1 cellular context compared by ENCODE assay signal in the genomic region with DNA sequence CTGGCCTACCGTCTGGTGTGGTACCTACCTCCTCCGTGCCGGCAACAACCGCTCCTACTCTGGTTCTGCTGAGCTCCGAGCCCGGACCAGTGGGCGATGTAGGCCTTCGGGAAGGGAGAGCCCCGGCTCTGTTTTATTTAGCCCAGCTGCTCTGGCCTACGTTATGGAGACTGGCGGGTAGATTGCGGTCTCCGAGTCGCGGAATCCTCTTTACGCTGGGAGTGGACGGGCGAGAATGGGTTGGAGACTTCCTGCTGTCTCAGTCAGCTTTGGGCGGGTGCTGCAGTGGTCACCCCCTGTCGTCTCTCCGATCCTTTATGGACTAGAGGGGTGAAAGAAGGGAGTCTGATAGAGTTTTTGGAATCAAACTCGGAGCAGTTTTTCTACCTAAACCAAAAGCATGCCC.
TF ChIP-seq lines count a peak whose summit lies in the region.

No MANE protein-coding gene starts in this region.

TF ChIP-seq in GM12878, 131 proteins besides CTCF, POLR2A, EP300 and RAD21 (continued from another document):
- TF ChIP-seq, protein P1, sequence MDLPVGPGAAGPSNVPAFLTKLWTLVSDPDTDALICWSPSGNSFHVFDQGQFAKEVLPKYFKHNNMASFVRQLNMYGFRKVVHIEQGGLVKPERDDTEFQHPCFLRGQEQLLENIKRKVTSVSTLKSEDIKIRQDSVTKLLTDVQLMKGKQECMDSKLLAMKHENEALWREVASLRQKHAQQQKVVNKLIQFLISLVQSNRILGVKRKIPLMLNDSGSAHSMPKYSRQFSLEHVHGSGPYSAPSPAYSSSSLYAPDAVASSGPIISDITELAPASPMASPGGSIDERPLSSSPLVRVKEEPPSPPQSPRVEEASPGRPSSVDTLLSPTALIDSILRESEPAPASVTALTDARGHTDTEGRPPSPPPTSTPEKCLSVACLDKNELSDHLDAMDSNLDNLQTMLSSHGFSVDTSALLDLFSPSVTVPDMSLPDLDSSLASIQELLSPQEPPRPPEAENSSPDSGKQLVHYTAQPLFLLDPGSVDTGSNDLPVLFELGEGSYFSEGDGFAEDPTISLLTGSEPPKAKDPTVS (IDR thresholded peaks at IDR 0.05; ENCODE audit: low read depth, low read length) = no peak
- peak; percentile 11; the same call in 1 of the 2 replicates for TF ChIP-seq LARP7 (IDR thresholded peaks at IDR 0.05)
- TF ChIP-seq, protein P2, sequence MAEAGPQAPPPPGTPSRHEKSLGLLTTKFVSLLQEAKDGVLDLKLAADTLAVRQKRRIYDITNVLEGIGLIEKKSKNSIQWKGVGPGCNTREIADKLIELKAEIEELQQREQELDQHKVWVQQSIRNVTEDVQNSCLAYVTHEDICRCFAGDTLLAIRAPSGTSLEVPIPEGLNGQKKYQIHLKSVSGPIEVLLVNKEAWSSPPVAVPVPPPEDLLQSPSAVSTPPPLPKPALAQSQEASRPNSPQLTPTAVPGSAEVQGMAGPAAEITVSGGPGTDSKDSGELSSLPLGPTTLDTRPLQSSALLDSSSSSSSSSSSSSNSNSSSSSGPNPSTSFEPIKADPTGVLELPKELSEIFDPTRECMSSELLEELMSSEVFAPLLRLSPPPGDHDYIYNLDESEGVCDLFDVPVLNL (IDR thresholded peaks at IDR 0.05; ENCODE audit: low read depth, low read length) = no peak
- no peak for TF ChIP-seq ATF7 (IDR thresholded peaks at IDR 0.05; ENCODE audit: low read depth)
- TF ChIP-seq WRNIP1 (IDR thresholded peaks at IDR 0.05; ENCODE audit: borderline replicate concordance, low read depth, low read length) = 0 out of 2 replicates have a peak, but pooled peaks have one; percentile 60
- TF ChIP-seq HDGF (IDR thresholded peaks at IDR 0.05) = no peak
- no peak for TF ChIP-seq RAD51 (IDR thresholded peaks at IDR 0.05)
- TF ChIP-seq ZBTB40 (IDR thresholded peaks at IDR 0.05; ENCODE audit: borderline replicate concordance) = no peak
- TF ChIP-seq RB1 (IDR thresholded peaks at IDR 0.05; ENCODE audit: borderline replicate concordance) = 0 out of 2 replicates have a peak, but pooled peaks have one; percentile 39
- no peak for TF ChIP-seq MYC (IDR thresholded peaks at IDR 0.05; ENCODE audit: insufficient read depth, insufficient read length, insufficient replicate concordance, low read length, severe bottlenecking)
- no peak for TF ChIP-seq ZNF24 (IDR thresholded peaks at IDR 0.05)
- TF ChIP-seq CREM (IDR thresholded peaks at IDR 0.05; ENCODE audit: low read depth) = 0 out of 2 replicates have a peak, but pooled peaks have one; percentile 1
- TF ChIP-seq, protein P3, sequence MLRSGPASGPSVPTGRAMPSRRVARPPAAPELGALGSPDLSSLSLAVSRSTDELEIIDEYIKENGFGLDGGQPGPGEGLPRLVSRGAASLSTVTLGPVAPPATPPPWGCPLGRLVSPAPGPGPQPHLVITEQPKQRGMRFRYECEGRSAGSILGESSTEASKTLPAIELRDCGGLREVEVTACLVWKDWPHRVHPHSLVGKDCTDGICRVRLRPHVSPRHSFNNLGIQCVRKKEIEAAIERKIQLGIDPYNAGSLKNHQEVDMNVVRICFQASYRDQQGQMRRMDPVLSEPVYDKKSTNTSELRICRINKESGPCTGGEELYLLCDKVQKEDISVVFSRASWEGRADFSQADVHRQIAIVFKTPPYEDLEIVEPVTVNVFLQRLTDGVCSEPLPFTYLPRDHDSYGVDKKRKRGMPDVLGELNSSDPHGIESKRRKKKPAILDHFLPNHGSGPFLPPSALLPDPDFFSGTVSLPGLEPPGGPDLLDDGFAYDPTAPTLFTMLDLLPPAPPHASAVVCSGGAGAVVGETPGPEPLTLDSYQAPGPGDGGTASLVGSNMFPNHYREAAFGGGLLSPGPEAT (IDR thresholded peaks at IDR 0.05; ENCODE audit: low read depth) = 0 out of 2 replicates have a peak, but pooled peaks have one; percentile 51
- TF ChIP-seq, protein P4, sequence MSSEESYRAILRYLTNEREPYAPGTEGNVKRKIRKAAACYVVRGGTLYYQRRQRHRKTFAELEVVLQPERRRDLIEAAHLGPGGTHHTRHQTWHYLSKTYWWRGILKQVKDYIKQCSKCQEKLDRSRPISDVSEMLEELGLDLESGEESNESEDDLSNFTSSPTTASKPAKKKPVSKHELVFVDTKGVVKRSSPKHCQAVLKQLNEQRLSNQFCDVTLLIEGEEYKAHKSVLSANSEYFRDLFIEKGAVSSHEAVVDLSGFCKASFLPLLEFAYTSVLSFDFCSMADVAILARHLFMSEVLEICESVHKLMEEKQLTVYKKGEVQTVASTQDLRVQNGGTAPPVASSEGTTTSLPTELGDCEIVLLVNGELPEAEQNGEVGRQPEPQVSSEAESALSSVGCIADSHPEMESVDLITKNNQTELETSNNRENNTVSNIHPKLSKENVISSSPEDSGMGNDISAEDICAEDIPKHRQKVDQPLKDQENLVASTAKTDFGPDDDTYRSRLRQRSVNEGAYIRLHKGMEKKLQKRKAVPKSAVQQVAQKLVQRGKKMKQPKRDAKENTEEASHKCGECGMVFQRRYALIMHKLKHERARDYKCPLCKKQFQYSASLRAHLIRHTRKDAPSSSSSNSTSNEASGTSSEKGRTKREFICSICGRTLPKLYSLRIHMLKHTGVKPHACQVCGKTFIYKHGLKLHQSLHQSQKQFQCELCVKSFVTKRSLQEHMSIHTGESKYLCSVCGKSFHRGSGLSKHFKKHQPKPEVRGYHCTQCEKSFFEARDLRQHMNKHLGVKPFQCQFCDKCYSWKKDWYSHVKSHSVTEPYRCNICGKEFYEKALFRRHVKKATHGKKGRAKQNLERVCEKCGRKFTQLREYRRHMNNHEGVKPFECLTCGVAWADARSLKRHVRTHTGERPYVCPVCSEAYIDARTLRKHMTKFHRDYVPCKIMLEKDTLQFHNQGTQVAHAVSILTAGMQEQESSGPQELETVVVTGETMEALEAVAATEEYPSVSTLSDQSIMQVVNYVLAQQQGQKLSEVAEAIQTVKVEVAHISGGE (CRISPR knock-in tag; IDR thresholded peaks at IDR 0.05) = peak; percentile 65
- peak; percentile 5; the same call in 1 of the 2 replicates for TF ChIP-seq POLR2AphosphoS5 (IDR thresholded peaks at IDR 0.05; ENCODE audit: low read length)
- TF ChIP-seq ELK1 (IDR thresholded peaks at IDR 0.05; ENCODE audit: low read depth, low read length) = no peak
- no peak for TF ChIP-seq IKZF2 (IDR thresholded peaks at IDR 0.05)
- no peak for TF ChIP-seq PAX5 (IDR thresholded peaks at IDR 0.05; ENCODE audit: borderline replicate concordance, low read depth, low read length)
- TF ChIP-seq, protein P5, sequence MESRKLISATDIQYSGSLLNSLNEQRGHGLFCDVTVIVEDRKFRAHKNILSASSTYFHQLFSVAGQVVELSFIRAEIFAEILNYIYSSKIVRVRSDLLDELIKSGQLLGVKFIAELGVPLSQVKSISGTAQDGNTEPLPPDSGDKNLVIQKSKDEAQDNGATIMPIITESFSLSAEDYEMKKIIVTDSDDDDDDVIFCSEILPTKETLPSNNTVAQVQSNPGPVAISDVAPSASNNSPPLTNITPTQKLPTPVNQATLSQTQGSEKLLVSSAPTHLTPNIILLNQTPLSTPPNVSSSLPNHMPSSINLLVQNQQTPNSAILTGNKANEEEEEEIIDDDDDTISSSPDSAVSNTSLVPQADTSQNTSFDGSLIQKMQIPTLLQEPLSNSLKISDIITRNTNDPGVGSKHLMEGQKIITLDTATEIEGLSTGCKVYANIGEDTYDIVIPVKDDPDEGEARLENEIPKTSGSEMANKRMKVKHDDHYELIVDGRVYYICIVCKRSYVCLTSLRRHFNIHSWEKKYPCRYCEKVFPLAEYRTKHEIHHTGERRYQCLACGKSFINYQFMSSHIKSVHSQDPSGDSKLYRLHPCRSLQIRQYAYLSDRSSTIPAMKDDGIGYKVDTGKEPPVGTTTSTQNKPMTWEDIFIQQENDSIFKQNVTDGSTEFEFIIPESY (IDR thresholded peaks at IDR 0.05) = no peak
- TF ChIP-seq, protein P6, sequence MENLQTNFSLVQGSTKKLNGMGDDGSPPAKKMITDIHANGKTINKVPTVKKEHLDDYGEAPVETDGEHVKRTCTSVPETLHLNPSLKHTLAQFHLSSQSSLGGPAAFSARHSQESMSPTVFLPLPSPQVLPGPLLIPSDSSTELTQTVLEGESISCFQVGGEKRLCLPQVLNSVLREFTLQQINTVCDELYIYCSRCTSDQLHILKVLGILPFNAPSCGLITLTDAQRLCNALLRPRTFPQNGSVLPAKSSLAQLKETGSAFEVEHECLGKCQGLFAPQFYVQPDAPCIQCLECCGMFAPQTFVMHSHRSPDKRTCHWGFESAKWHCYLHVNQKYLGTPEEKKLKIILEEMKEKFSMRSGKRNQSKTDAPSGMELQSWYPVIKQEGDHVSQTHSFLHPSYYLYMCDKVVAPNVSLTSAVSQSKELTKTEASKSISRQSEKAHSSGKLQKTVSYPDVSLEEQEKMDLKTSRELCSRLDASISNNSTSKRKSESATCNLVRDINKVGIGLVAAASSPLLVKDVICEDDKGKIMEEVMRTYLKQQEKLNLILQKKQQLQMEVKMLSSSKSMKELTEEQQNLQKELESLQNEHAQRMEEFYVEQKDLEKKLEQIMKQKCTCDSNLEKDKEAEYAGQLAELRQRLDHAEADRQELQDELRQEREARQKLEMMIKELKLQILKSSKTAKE (IDR thresholded peaks at IDR 0.05; ENCODE audit: low read depth, poor library complexity, severe bottlenecking) = no peak
- TF ChIP-seq CBFB (IDR thresholded peaks at IDR 0.05; ENCODE audit: low read depth) = peak; percentile 69; the same call in 1 of the 2 replicates
